In genomic region chr19:38277969-38278680, GRCh38 we compare ENCODE assay signal across 11 cellular contexts. TPM values are rescaled to one million over a fixed set of nuclear protein-coding genes. Genes with fewer than 3 reads are reported as not detected.
DNase-seq lines count a peak whose midpoint lies in the region; ATAC-seq, FAIRE-seq and TF ChIP-seq lines count a peak whose summit lies in the region.
"Had no signal": no experiment of that assay in that cellular context is flagged by ENCODE, and none has a peak within 500 bp of the region (broad histone marks: within the 10 kb centered on the region; RNA-seq: fewer than 3 reads in every experiment).

No MANE protein-coding gene starts in this region.

- no peaks in the 10 kb centered on the region for H3K9me3 Mint-ChIP-seq in neural crest cell

- DNase-seq in A172 (ENCODE audit: low spot score) (peak; percentile 45), RCC 7860 (ENCODE audit: low spot score) (peak; percentile 29), fibroblast of villous mesenchyme (ENCODE audit: low read depth) (peak; percentile 74), neural crest cell (ENCODE audit: low read depth, low spot score) (no peak), cerebellar cortex (ENCODE audit: low spot score) (no peak), ecto neural progenitor cell (ENCODE audit: low spot score) (no peak), T-helper 1 cell (no peak)
- DNase-seq: stimulated activated CD8-positive, alpha-beta memory T cell treated with anti-CD3 and anti-CD28 coated beads, Interleukin-4, amount 100 ng/mL, for 48 hours; T-helper 2 cell had no signal

- ATAC-seq in GM21447 (IDR thresholded peaks at IDR 0.05; ENCODE audit: unreplicated experiment), result no peak

- H3K4me3 ChIP-seq in fibroblast of villous mesenchyme (ENCODE audit: low read depth, low read length), result no peak overlapping the region

- TF ChIP-seq CTCF in fibroblast of villous mesenchyme (IDR thresholded peaks at IDR 0.05; ENCODE audit: insufficient read depth, low read depth, low read length) (no peak), neural crest cell (conservative IDR thresholded peaks at IDR 0.05) (no peak)

- H3K4me3 Mint-ChIP-seq in neural crest cell, result no peak overlapping the region
- H3K4me3 Mint-ChIP-seq: B cell had no signal

- H3K27ac Mint-ChIP-seq in neural crest cell (ENCODE audit: unreplicated experiment), result peak overlapping the region; percentile 86
- H3K27ac Mint-ChIP-seq: B cell had no signal

- H3K36me3 Mint-ChIP-seq in neural crest cell (ENCODE audit: low read depth), result no peaks in the 10 kb centered on the region

- peaks cover 21% of the 10 kb centered on the region for H3K4me1 Mint-ChIP-seq in neural crest cell

- no peaks in the 10 kb centered on the region for H3K27me3 Mint-ChIP-seq in neural crest cell (ENCODE audit: low read depth)
- H3K27me3 Mint-ChIP-seq: B cell had no signal

- no peak for FAIRE-seq in RCC 7860 (lab: Jason Lieb, UNC)

RNA-seq across cellular contexts. Expression of gene SPINT2, which starts 13.8 kb away (rescaled TPM):
- 0.41 and 0.60 TPM in 2 replicates for total RNA-seq in A172 (2014; rRNA removed; shearing (Covaris generic))
- 3.5 and 5.5 TPM in 2 replicates for total RNA-seq in fibroblast of villous mesenchyme
- total RNA-seq in neural crest cell, result 9.2 and 9.6 TPM in 2 replicates

RNA-seq across cellular contexts. Expression of gene PPP1R14A, which starts 22.0 kb away (rescaled TPM):
- not detected in 2 replicates for total RNA-seq in A172 (2014; rRNA removed; shearing (Covaris generic))
- 1.3 and 8.7 TPM in 2 replicates for total RNA-seq in fibroblast of villous mesenchyme
- 1.2 and 1.7 TPM in 2 replicates for total RNA-seq in neural crest cell

RNA-seq across cellular contexts. Expression of gene C19orf33, which starts 25.9 kb away (rescaled TPM):
- 220 and 316 TPM in 2 replicates for total RNA-seq in A172 (2014; rRNA removed; shearing (Covaris generic))
- total RNA-seq in fibroblast of villous mesenchyme (1.3 and 3.2 TPM in 2 replicates), neural crest cell (not detected in 2 replicates)

RNA-seq across cellular contexts. Expression of gene YIF1B, which starts 37.6 kb away (rescaled TPM):
- 98.8 and 110 TPM in 2 replicates for total RNA-seq in A172 (2014; rRNA removed; shearing (Covaris generic))
- total RNA-seq in fibroblast of villous mesenchyme (50.1 and 65.7 TPM in 2 replicates), neural crest cell (43.7 and 45.7 TPM in 2 replicates)

RNA-seq across cellular contexts. Expression of gene KCNK6, which starts 41.5 kb away (rescaled TPM):
- 0.17 and 0.57 TPM in 2 replicates for total RNA-seq in A172 (2014; rRNA removed; shearing (Covaris generic))
- total RNA-seq in fibroblast of villous mesenchyme (8.6 and 9.3 TPM in 2 replicates), neural crest cell (not detected in 2 replicates)

Comparison
In these comparisons a context has a peak if more than half of its experiments do, and no peak if none do; other contexts are left out.
1. DNase-seq: peak in A172 (single experiment), RCC 7860 (single experiment) and fibroblast of villous mesenchyme (single experiment); none in neural crest cell (single experiment), cerebellar cortex (single experiment), ecto neural progenitor cell (single experiment) and T-helper 1 cell (0 of 5).
2. RNA of gene C19orf33, which starts 25.9 kb away (total RNA-seq): 220 to 316 TPM in A172; 1.3 to 3.2 TPM in fibroblast of villous mesenchyme and not detected in neural crest cell; every median in the first group is over 10 times any median in the second.